ENCODE assay signal across 23 cellular contexts in the genomic region with DNA sequence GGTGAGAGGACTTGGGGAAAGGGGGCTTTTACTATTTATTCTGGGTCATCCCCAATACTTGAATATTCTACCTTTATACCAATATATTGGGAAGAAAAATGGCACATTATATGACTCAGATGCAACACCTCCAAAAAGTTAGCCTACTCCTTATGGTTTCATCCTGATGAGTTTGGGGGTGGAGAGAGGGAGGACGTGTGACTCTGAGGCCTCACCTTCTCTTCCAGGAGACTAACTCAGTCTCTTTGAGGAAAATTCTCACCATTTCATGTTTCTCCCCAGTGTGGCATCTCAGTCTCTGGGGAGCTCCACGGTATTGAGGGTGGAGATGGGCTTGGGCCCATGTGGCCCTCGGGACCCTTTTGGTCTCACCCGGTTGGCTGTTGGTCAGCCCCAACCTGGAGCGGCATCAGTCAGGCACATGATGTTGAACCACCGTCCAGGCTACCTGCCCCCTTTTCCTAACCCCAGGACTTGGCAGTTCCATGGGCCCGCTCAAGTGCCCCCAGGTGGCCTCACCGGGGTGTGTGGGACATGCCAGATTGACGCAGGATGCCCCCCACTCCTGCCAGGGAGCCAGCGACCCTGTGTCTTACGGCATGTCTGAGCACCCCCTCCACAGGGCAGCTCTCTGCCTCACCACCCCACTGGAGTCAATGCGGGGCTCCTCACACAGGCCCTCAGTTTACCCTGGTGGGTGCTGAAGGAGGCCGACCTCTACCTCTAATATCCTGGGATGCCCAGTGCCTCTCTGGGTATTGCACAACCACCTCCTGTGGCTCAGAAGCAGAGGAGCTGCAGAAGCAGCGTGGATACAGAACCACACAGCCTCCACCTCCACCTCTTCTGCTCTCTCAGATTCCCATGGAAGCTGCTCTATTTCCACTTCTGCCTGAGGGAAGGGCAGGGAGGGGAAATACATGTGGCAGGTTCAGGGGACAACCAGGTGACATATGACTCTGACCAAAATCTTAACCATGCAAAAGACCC.
"Had no signal": no experiment of that assay in that cellular context is flagged by ENCODE, and none has a peak within 500 bp of the region (broad histone marks: within the 10 kb centered on the region; RNA-seq: fewer than 3 reads in every experiment).

No MANE protein-coding gene starts in this region.

- H3K9ac ChIP-seq: SK-N-SH had no signal

- H3K27ac Mint-ChIP-seq: activated CD8-positive, alpha-beta T cell treated with anti-CD3 and anti-CD28 coated beads, Interleukin-2, amount 10 ng/mL, durations not matched to agents 7 days and 5 days; activated naive CD4-positive, alpha-beta T cell treated with anti-CD3 and anti-CD28 coated beads, Interleukin-2, amount 50 U/mL, for 24 hours; T-helper 1 cell treated with Interleukin-12 subunit alpha and Interleukin-12 subunit beta and Interleukin-4 antibody, amounts not matched to agents 30 μg/mL and 1 μg/mL, for 36 hours; WTC11 had no signal

- H3K4me3 ChIP-seq: breast epithelium, MG63, Peyer's patch, SJCRH30 had no signal

- DNase-seq: activated CD4-positive, alpha-beta T cell treated with anti-CD3 and anti-CD28 coated beads for 48 hours; activated CD4-positive, alpha-beta T cell treated with anti-CD3 and anti-CD28 coated beads, Interleukin-2, amount 50 U/mL, for 4 hours; activated CD4-positive, CD25-positive, alpha-beta regulatory T cell treated with anti-CD3 and anti-CD28 coated beads, Interleukin-2, amount 50 U/mL, for 72 hours; activated CD8-positive, alpha-beta memory T cell treated with anti-CD3 and anti-CD28 coated beads, Interleukin-2, amount 50 U/mL, for 48 hours; activated CD8-positive, alpha-beta T cell treated with anti-CD3 and anti-CD28 coated beads, Interleukin-2, amount 10 ng/mL, durations not matched to agents 7 days and 5 days; activated T-cell treated with anti-CD3 and anti-CD28 coated beads, Interleukin-2, amount 50 U/mL, for 1 hour; MG63; NCI-H1105; NCI-H1436; NCI-H1694 treated with DMSO at 0.1 percent for 48 hours; NCI-H2029 treated with DMSO at 0.1 percent for 48 hours; NCI-H345; NCI-H510A treated with DMSO at 0.1 percent for 48 hours; NCI-H69; Peyer's patch; Right ventricle myocardium superior; SJCRH30; SK-N-SH had no signal

- H3K4me2 ChIP-seq: SK-N-SH had no signal

- H3K4me3 Mint-ChIP-seq: activated CD8-positive, alpha-beta T cell treated with anti-CD3 and anti-CD28 coated beads, Interleukin-2, amount 10 ng/mL, durations not matched to agents 7 days and 5 days; activated naive CD4-positive, alpha-beta T cell treated with anti-CD3 and anti-CD28 coated beads, Interleukin-2, amount 50 U/mL, for 24 hours; T-helper 1 cell treated with Interleukin-12 subunit alpha and Interleukin-12 subunit beta and Interleukin-4 antibody, amounts not matched to agents 30 μg/mL and 1 μg/mL, for 36 hours; WTC11 had no signal

- H3K27me3 ChIP-seq: breast epithelium, Peyer's patch, SJCRH30 had no signal

- H3K9me3 ChIP-seq: breast epithelium, MG63, Peyer's patch, SJCRH30, SK-N-SH had no signal

- H3K36me3 Mint-ChIP-seq: WTC11 had no signal

- H3K4me1 Mint-ChIP-seq: activated naive CD4-positive, alpha-beta T cell treated with anti-CD3 and anti-CD28 coated beads, Interleukin-2, amount 50 U/mL, for 24 hours had no signal

- H3K4me1 ChIP-seq: breast epithelium, Peyer's patch, SJCRH30 had no signal

- ATAC-seq: activated CD8-positive, alpha-beta T cell treated with anti-CD3 and anti-CD28 coated beads, Interleukin-2, amount 10 ng/mL, durations not matched to agents 7 days and 5 days; WTC11 had no signal

- H3K36me3 ChIP-seq: breast epithelium, MG63, Peyer's patch, SJCRH30 had no signal

- H3K27ac ChIP-seq: breast epithelium, Peyer's patch, RWPE1, SJCRH30 had no signal
